In the genomic region with DNA sequence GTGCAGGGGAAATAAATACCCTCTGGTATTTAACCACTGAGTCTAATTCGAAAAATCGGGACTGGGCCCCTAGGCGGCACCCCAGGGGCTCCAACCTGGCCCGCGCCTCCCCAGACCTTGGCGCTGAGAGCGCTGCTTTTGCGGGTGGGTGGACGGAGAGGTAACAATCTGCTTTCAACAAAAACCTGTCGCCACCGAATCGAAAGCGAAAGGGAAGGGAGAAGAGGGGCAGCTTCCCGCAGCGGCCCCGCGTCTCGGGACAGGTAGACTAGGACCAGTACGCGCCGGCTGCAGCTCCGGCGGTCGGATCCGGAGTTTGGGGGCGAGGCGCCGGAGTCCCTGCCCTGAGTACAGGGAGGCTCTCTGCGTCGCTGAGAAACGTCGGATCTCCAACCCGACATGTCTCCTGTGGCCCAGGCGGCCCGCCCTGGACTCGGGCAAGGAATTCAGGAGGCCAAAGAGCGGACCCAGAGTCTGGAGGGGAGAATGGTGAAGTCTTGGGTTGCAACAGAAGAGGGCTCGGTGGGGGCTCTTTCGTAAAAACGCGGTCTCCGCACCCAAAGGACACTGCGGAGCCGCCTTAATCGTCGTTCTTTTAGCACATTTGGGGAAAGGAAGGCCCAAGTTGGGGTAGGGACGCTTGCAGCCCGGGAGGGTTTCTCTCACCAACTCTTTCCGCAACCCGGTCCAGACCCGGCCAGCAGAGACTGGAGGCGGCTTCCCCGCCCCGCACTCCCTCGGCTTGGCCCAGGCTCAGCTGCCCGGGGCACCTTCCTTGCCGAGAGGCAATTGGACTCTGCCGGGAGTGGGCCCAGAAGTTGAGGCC, we compare ENCODE assay signal across 8 cellular contexts. TPM values are rescaled to one million over a fixed set of nuclear protein-coding genes. Genes with fewer than 3 reads are reported as not detected.
DNase-seq lines count a peak whose midpoint lies in the region; ATAC-seq and TF ChIP-seq lines count a peak whose summit lies in the region.

No MANE protein-coding gene starts in this region.

- no peak overlapping the region for H3K9ac ChIP-seq in muscle layer of colon (ENCODE audit: low read length)

- ATAC-seq in heart right ventricle (peak in 2 of 8 donors; percentile 24 to 40), left cardiac atrium (no peak), HG02610 (IDR thresholded peaks at IDR 0.05; ENCODE audit: unreplicated experiment) (no peak)

- peaks cover 47 to 100% (median 98%) of the 10 kb centered on the region in 7 donors for H3K27me3 ChIP-seq in heart right ventricle
- H3K27me3 ChIP-seq in muscle layer of colon (ENCODE audit: control insufficient read depth in 1 of 2, insufficient read depth in 2 of 2, low read length in 2 of 2) = peaks cover 71 to 86% of the 10 kb centered on the region in 2 donors

- no peaks in the 10 kb centered on the region for H3K9me3 ChIP-seq in heart right ventricle
- H3K9me3 ChIP-seq in muscle layer of colon (ENCODE audit: low read length) = no peaks in the 10 kb centered on the region

- TF ChIP-seq CTCF in heart right ventricle (IDR thresholded peaks at IDR 0.05) = no peak

- H3K36me3 ChIP-seq in heart right ventricle = no peaks in the 10 kb centered on the region
- H3K36me3 ChIP-seq in muscle layer of colon (ENCODE audit: insufficient read depth, low read length) = no peaks in the 10 kb centered on the region
- H3K36me3 ChIP-seq in urinary bladder (ENCODE audit: insufficient read depth) = no peaks in the 10 kb centered on the region

- H3K27ac ChIP-seq in heart right ventricle (no peak overlapping the region), caudate nucleus (ENCODE audit: low read depth, low read length) (peak overlapping the region; percentile 16), muscle layer of colon (ENCODE audit: low read depth, low read length) (no peak overlapping the region), urinary bladder (ENCODE audit: low read depth) (no peak overlapping the region)

- intact Hi-C loops in heart right ventricle (cut with DNase I) (no loop called here), left cardiac atrium (cut with DNase I) (no loop called here)

- H3K4me1 ChIP-seq in heart right ventricle = peaks cover 17 to 46% (median 36%) of the 10 kb centered on the region in 9 donors
- H3K4me1 ChIP-seq in muscle layer of colon (ENCODE audit: insufficient read depth, low read length) = peaks cover 10% of the 10 kb centered on the region
- no peaks in the 10 kb centered on the region for H3K4me1 ChIP-seq in urinary bladder (ENCODE audit: insufficient read depth)

- DNase-seq in heart right ventricle (no peak), left cardiac atrium (no peak), caudate nucleus (lab: John Stamatoyannopoulos, UW) (no peak), amygdala (lab: John Stamatoyannopoulos, UW) (no peak), NCI-H187 treated with DMSO at 0.1 percent for 48 hours (lab: John Stamatoyannopoulos, UW) (no peak)

- 16 to 26% methylated on average over 58 of the region's 58 CpGs for WGBS in heart right ventricle, 2 donors
- WGBS in urinary bladder = 19% methylated on average over 58 of the region's 58 CpGs

- H3K4me3 ChIP-seq in heart right ventricle = peak overlapping the region; percentile 32 to 59 (median 56)
- peak overlapping the region; percentile 55 to 62 for H3K4me3 ChIP-seq in muscle layer of colon (ENCODE audit: low read depth in 1 of 2, low read length in 2 of 2)
- H3K4me3 ChIP-seq in urinary bladder (ENCODE audit: low read depth, low read length) = peak overlapping the region; percentile 52

RNA-seq across cellular contexts. Expression of gene ALX4, which starts 4.1 kb away (rescaled TPM):
- total RNA-seq in heart right ventricle (under 1 TPM in 5 of 10 donors, not detected in 5; 0.05 to 0.07 (median 0.06) TPM), left cardiac atrium (under 1 TPM in 1 of 2 donors, not detected in 1; 0.03 TPM), urinary bladder (1.5 TPM)
- polyA plus RNA-seq in heart right ventricle (under 1 TPM; 0.01 to 0.07 TPM), urinary bladder (0.08 TPM)
